14 cellular contexts compared by ENCODE assay signal in genomic region chr4:150369434-150370141, GRCh38.
"Had no signal": no experiment of that assay in that cellular context is flagged by ENCODE, and none has a peak within 500 bp of the region (broad histone marks: within the 10 kb centered on the region; RNA-seq: fewer than 3 reads in every experiment).

No MANE protein-coding gene starts in this region.

- H3K4me3 ChIP-seq: MG63, Peyer's patch, SJCRH30 had no signal

- H3K27ac ChIP-seq: Peyer's patch, SJCRH30 had no signal

- H3K27me3 ChIP-seq: MG63, Peyer's patch, SJCRH30 had no signal

- ATAC-seq: PC-3, Right ventricle myocardium inferior had no signal

- H3K9me3 ChIP-seq: MG63, Peyer's patch, SJCRH30 had no signal

- H3K36me3 ChIP-seq: MG63, Peyer's patch, SJCRH30 had no signal

- H3K4me1 ChIP-seq: Peyer's patch, SJCRH30 had no signal

- DNase-seq: Karpas-422; KG1; MG63; NCI-H187; NCI-H2171; NCI-H226; NCI-H510A; NCI-H524 treated with DMSO at 0.1 percent for 48 hours; NK-92 treated with Interleukin-12 subunit alpha and Interleukin-12 subunit beta, amount 100 ng/mL, for 24 hours; PC-3; Peyer's patch; SHP77 treated with DMSO at 0.1 percent for 48 hours had no signal
